In genomic region chr3:185823280-185824044, GRCh38 we compare ENCODE assay signal across 8 cellular contexts. TPM values are rescaled to one million over a fixed set of nuclear protein-coding genes. Genes with fewer than 3 reads are reported as not detected.
DNase-seq lines count a peak whose midpoint lies in the region; ATAC-seq and TF ChIP-seq lines count a peak whose summit lies in the region.

No MANE protein-coding gene starts in this region.

- H3K4me2 ChIP-seq in neural progenitor cell = peak overlapping the region; percentile 87

- peaks cover 13% of the 10 kb centered on the region for H3K36me3 ChIP-seq in neural progenitor cell

- peak overlapping the region; percentile 99 for H3K27ac Mint-ChIP-seq in neural progenitor cell

- peaks cover 43% of the 10 kb centered on the region for H3K4me1 Mint-ChIP-seq in neural progenitor cell

- peak; percentile 39 for DNase-seq in DMS 273 treated with DMSO at 0.1 percent for 48 hours (lab: John Stamatoyannopoulos, UW)
- DNase-seq in LHCN-M2 (ENCODE audit: low read depth) = peak; percentile 44
- peak; percentile 33 for DNase-seq in activated T-cell treated with anti-CD3 and anti-CD28 coated beads, Interleukin-2, amount 50 U/mL, for 1 hour
- DNase-seq in foreskin fibroblast = peak in 1 of 2 donors; percentile 62
- DNase-seq in neural progenitor cell (ENCODE audit: low spot score) = peak; percentile 73
- DNase-seq in hippocampal formation (lab: John Stamatoyannopoulos, UW) = no peak

- H3K4me1 ChIP-seq in neural progenitor cell = peaks cover 46% of the 10 kb centered on the region

- no peak overlapping the region for H2AFZ ChIP-seq in neural progenitor cell (replicated peaks)

- H3K4me3 ChIP-seq in foreskin fibroblast (ENCODE audit: low read depth in 1 of 2, low read length in 2 of 2) = peak overlapping the region; percentile 83 to 88
- peak overlapping the region; percentile 94 for H3K4me3 ChIP-seq in neural progenitor cell

- peaks cover 13% of the 10 kb centered on the region for H3F3A ChIP-seq in neural progenitor cell (ENCODE audit: low read depth)

- peak overlapping the region; percentile 99 for H3K9ac ChIP-seq in neural progenitor cell

- H3K9me3 ChIP-seq in neural progenitor cell (ENCODE audit: low read depth) = no peaks in the 10 kb centered on the region

- H3K36me3 Mint-ChIP-seq in neural progenitor cell = peaks cover 17% of the 10 kb centered on the region

- peak; percentile 9 for TF ChIP-seq CTCF in foreskin fibroblast (IDR thresholded peaks at IDR 0.05; ENCODE audit: low read depth, low read length)
- TF ChIP-seq CTCF in neural progenitor cell (IDR thresholded peaks at IDR 0.05) = peak; percentile 33

- H3K4me3 Mint-ChIP-seq in neural progenitor cell = peak overlapping the region; percentile 98

- H4K20me1 ChIP-seq in neural progenitor cell (ENCODE audit: low read depth) = peaks cover 55% of the 10 kb centered on the region

- peaks cover 6% of the 10 kb centered on the region for H3K9me3 Mint-ChIP-seq in neural progenitor cell

- ATAC-seq in HG02623 (IDR thresholded peaks at IDR 0.05; ENCODE audit: unreplicated experiment) (no peak), GM19351 (IDR thresholded peaks at IDR 0.05; ENCODE audit: unreplicated experiment) (no peak)

- peaks cover 97% of the 10 kb centered on the region for H3K79me2 ChIP-seq in neural progenitor cell (ENCODE audit: low read depth)

- H3K27me3 ChIP-seq in neural progenitor cell = no peaks in the 10 kb centered on the region

- H3K27ac ChIP-seq in neural progenitor cell = peak overlapping the region; percentile 97

- peaks cover 3% of the 10 kb centered on the region for H3K27me3 Mint-ChIP-seq in neural progenitor cell (ENCODE audit: insufficient read depth, low read depth)

RNA-seq across cellular contexts. Expression of gene IGF2BP2, which starts 1.4 kb away (rescaled TPM):
- total RNA-seq in LHCN-M2 (2014; rRNA removed) (58.9 and 104 TPM in 2 replicates), neural progenitor cell (ENCODE audit: low replicate concordance) (147 and 152 TPM in 2 replicates)
- polyA plus RNA-seq in LHCN-M2 (2012) = 33.6 TPM

Comparison
In these comparisons a context has a peak if more than half of its experiments do, and no peak if none do; other contexts are left out.
1. DNase-seq: peak in DMS 273 treated with DMSO at 0.1 percent for 48 hours (single experiment), LHCN-M2 (single experiment), activated T-cell treated with anti-CD3 and anti-CD28 coated beads, Interleukin-2, amount 50 U/mL, for 1 hour (single experiment) and neural progenitor cell (single experiment); none in hippocampal formation (0 of 2).